8 cellular contexts compared by ENCODE assay signal in the genomic region with DNA sequence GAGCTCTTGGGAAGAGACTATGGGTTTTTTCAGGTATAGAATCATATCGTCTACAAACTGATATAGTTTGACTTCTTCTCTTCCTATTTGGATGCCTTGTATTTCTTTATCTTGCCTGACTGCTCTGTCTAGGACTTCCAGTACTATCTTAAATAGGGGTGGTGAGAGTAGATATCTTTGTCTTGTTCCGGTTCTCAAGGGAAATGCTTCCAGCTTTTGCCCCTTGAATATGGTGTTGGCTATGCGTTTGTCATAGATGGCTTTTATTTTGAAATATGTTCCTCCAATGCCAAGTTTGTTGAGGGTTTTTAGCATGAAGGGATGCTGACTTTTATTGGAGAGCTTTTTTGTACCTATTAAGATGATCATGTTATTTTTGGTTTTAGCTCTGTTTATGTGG.
"Had no signal": no experiment of that assay in that cellular context is flagged by ENCODE, and none has a peak within 500 bp of the region (broad histone marks: within the 10 kb centered on the region; RNA-seq: fewer than 3 reads in every experiment).

No MANE protein-coding gene starts in this region.

- H3K4me3 ChIP-seq: GM23248 had no signal

- H3K4me3 Mint-ChIP-seq: H9 had no signal

- H3K27ac ChIP-seq: GM23248 had no signal

- H3K9me3 Mint-ChIP-seq: H9 had no signal

- H2AFZ ChIP-seq: GM23248 had no signal

- FAIRE-seq: H1, H54, HTR-8/SVneo had no signal

- DNase-seq: GM23248, H9, HCEC 1CT, IMR-90, KBM-7 had no signal

- H3K27ac Mint-ChIP-seq: H9 had no signal

- H3K9ac ChIP-seq: GM23248 had no signal
